In the genomic region with DNA sequence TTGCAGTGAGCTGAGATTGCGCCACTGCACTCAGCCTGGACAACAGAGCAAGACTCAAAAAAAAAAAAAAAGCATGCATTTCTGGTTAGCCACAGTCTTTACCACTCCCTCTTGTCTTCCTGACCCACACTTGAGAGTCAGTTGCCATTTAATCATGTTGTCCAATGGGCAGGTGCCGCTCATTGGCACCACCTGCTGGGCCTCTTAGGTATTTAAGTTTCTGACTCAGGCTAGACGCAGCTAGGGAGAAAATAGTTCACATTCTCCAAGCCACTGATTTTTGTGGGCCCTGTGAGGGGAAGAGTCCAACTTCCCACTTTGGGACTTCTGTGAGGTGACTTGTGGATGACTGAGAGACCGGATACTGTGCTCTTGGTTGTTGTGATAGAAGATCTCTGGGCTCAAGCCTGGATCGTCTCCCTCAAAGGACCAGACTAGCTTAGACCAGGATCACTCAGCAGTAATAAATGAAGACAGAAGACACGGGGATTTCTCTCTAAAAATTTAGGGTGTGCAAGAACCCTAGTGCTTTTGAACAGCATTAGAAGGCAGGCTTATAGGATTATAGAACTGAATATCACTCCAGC, we compare ENCODE assay signal across 8 cellular contexts. TPM values are rescaled to one million over a fixed set of nuclear protein-coding genes. Genes with fewer than 3 reads are reported as not detected.
DNase-seq lines count a peak whose midpoint lies in the region; ATAC-seq and TF ChIP-seq lines count a peak whose summit lies in the region.

No MANE protein-coding gene starts in this region.

- no peak overlapping the region for H3K4me3 Mint-ChIP-seq in activated naive CD8-positive, alpha-beta T cell treated with anti-CD3 and anti-CD28 coated beads, Interleukin-2, amount 10 ng/mL, durations not matched to agents 7 days and 5 days
- no peak overlapping the region for H3K4me3 Mint-ChIP-seq in nephron

- H3K4me1 Mint-ChIP-seq in activated naive CD8-positive, alpha-beta T cell treated with anti-CD3 and anti-CD28 coated beads, Interleukin-2, amount 10 ng/mL, durations not matched to agents 7 days and 5 days: no peaks in the 10 kb centered on the region
- no peaks in the 10 kb centered on the region for H3K4me1 Mint-ChIP-seq in nephron

- peaks cover 2% of the 10 kb centered on the region for H3K27me3 Mint-ChIP-seq in activated naive CD8-positive, alpha-beta T cell treated with anti-CD3 and anti-CD28 coated beads, Interleukin-2, amount 10 ng/mL, durations not matched to agents 7 days and 5 days
- peaks cover 13% of the 10 kb centered on the region for H3K27me3 Mint-ChIP-seq in nephron (ENCODE audit: low read depth)

- peak; percentile 71 for TF ChIP-seq CTCF in LNCAP (IDR thresholded peaks at IDR 0.05)
- peak in 2 of 3 experiments; percentile 12 to 17 for TF ChIP-seq CTCF in nephron (IDR thresholded peaks at IDR 0.05; ENCODE audit: unreplicated experiment in 3 of 3)

- POLR2A ChIA-PET in activated naive CD8-positive, alpha-beta T cell treated with anti-CD3 and anti-CD28 coated beads, Interleukin-2, amount 10 ng/mL, durations not matched to agents 7 days and 5 days (lab: Charles Lee): no interaction called here

- H3K9me3 Mint-ChIP-seq in activated naive CD8-positive, alpha-beta T cell treated with anti-CD3 and anti-CD28 coated beads, Interleukin-2, amount 10 ng/mL, durations not matched to agents 7 days and 5 days: no peaks in the 10 kb centered on the region
- H3K9me3 Mint-ChIP-seq in nephron: peaks cover 5% of the 10 kb centered on the region

- H3K27ac Mint-ChIP-seq in activated naive CD8-positive, alpha-beta T cell treated with anti-CD3 and anti-CD28 coated beads, Interleukin-2, amount 10 ng/mL, durations not matched to agents 7 days and 5 days: no peak overlapping the region
- no peak overlapping the region for H3K27ac Mint-ChIP-seq in nephron

- ATAC-seq in GM19438 (IDR thresholded peaks at IDR 0.05; ENCODE audit: low read depth, unreplicated experiment): peak; percentile 81
- ATAC-seq in activated naive CD8-positive, alpha-beta T cell treated with anti-CD3 and anti-CD28 coated beads, Interleukin-2, amount 10 ng/mL, durations not matched to agents 7 days and 5 days (ENCODE audit: low read depth): no peak
- ATAC-seq in HG02623 (IDR thresholded peaks at IDR 0.05; ENCODE audit: unreplicated experiment): no peak

- H3K36me3 Mint-ChIP-seq in activated naive CD8-positive, alpha-beta T cell treated with anti-CD3 and anti-CD28 coated beads, Interleukin-2, amount 10 ng/mL, durations not matched to agents 7 days and 5 days: no peaks in the 10 kb centered on the region
- H3K36me3 Mint-ChIP-seq in nephron (ENCODE audit: low read depth): no peaks in the 10 kb centered on the region

- peak; percentile 48 for DNase-seq in ELF-1 (ENCODE audit: low read depth, low spot score)
- peak; percentile 36 for DNase-seq in activated naive CD8-positive, alpha-beta T cell treated with anti-CD3 and anti-CD28 coated beads, Interleukin-2, amount 10 ng/mL, durations not matched to agents 7 days and 5 days
- no peak for DNase-seq in nucleus accumbens (lab: John Stamatoyannopoulos, UW)
- no peak for DNase-seq in NCI-H226

RNA-seq across cellular contexts. Expression of a gene that starts 26.8 kb away (rescaled TPM):
- total RNA-seq in activated naive CD8-positive, alpha-beta T cell treated with anti-CD3 and anti-CD28 coated beads, Interleukin-2, amount 10 ng/mL, durations not matched to agents 7 days and 5 days: not detected

Comparison
In these comparisons a context has a peak if more than half of its experiments do, and no peak if none do; other contexts are left out.
1. DNase-seq: peak in ELF-1 (single experiment) and activated naive CD8-positive, alpha-beta T cell treated with anti-CD3 and anti-CD28 coated beads, Interleukin-2, amount 10 ng/mL, durations not matched to agents 7 days and 5 days (single experiment); none in nucleus accumbens (0 of 56) and NCI-H226 (single experiment).